In genomic region chr1:47764461-47765046, GRCh38 we compare ENCODE assay signal across 21 cellular contexts.
DNase-seq lines count a peak whose midpoint lies in the region; ATAC-seq and TF ChIP-seq lines count a peak whose summit lies in the region.
"Had no signal": no experiment of that assay in that cellular context is flagged by ENCODE, and none has a peak within 500 bp of the region (broad histone marks: within the 10 kb centered on the region; RNA-seq: fewer than 3 reads in every experiment).

No MANE protein-coding gene starts in this region.

- 78% methylated on average over 9 of the region's 9 CpGs for WGBS in right cardiac atrium
- WGBS in esophagus squamous epithelium, 2 donors: 76 to 85% methylated on average over 5 of the region's 9 CpGs

- H3K36me3 ChIP-seq in esophagus squamous epithelium (no peaks in the 10 kb centered on the region), vagina (no peaks in the 10 kb centered on the region)
- H3K36me3 ChIP-seq: SJCRH30 had no signal

- ATAC-seq in right cardiac atrium: no peak
- no peak for ATAC-seq in left cardiac atrium
- ATAC-seq in HG03354 (IDR thresholded peaks at IDR 0.05; ENCODE audit: poor library complexity, severe bottlenecking, unreplicated experiment): no peak
- ATAC-seq: A549, Panc1 had no signal

- TF ChIP-seq CTCF in nephron progenitor cell (IDR thresholded peaks at IDR 0.05): no peak
- no peak for TF ChIP-seq CTCF in esophagus squamous epithelium (IDR thresholded peaks at IDR 0.05)
- no peak for TF ChIP-seq CTCF in vagina (IDR thresholded peaks at IDR 0.05)

- peak overlapping the region; percentile 73 for H3K27ac ChIP-seq in right cardiac atrium (ENCODE audit: low read length)
- H3K27ac ChIP-seq in esophagus squamous epithelium: no peak overlapping the region
- no peak overlapping the region for H3K27ac ChIP-seq in vagina
- H3K27ac ChIP-seq: A549, SJCRH30 had no signal

- H3K4me1 ChIP-seq in right cardiac atrium (ENCODE audit: control insufficient read depth, insufficient read depth, low read length) (peaks cover 30% of the 10 kb centered on the region), esophagus squamous epithelium (peaks cover 4 to 26% (median 19%) of the 10 kb centered on the region in 3 donors), vagina (peaks cover 17% of the 10 kb centered on the region)
- H3K4me1 ChIP-seq: A549 had no signal

- DNase-seq in right cardiac atrium: no peak
- no peak for DNase-seq in left cardiac atrium
- DNase-seq in cerebellum (ENCODE audit: low spot score): peak; percentile 47
- DNase-seq in nephron progenitor cell: no peak
- no peak for DNase-seq in esophagus squamous epithelium (lab: John Stamatoyannopoulos, UW)
- no peak for DNase-seq in vagina (ENCODE audit: extremely low spot score in 2 of 2)
- DNase-seq in medulla oblongata (ENCODE audit: extremely low spot score): no peak
- DNase-seq: DMS53; GF-D8; KBM-7; NCI-H1092; NCI-H1436 treated with DMSO at 0.1 percent for 48 hours; NCI-H1930; NCI-H2227 treated with DMSO at 0.1 percent for 48 hours; NCI-H510A; NK-92 treated with Interleukin-12 subunit alpha and Interleukin-12 subunit beta, amount 100 ng/mL, for 24 hours; SJCRH30 had no signal

- TF ChIP-seq POLR2A in esophagus squamous epithelium (IDR thresholded peaks at IDR 0.05) (no peak), vagina (IDR thresholded peaks at IDR 0.05) (no peak)

- H3K4me1 Mint-ChIP-seq in nephron progenitor cell: peaks cover 57% of the 10 kb centered on the region
- H3K4me1 Mint-ChIP-seq: B cell had no signal

- H3K36me3 Mint-ChIP-seq in nephron progenitor cell (ENCODE audit: low read depth): peaks cover 13% of the 10 kb centered on the region

- no peak overlapping the region for H3K4me3 Mint-ChIP-seq in nephron progenitor cell
- H3K4me3 Mint-ChIP-seq: B cell had no signal

- H3K9me3 Mint-ChIP-seq in nephron progenitor cell: no peaks in the 10 kb centered on the region

- H3K9me3 ChIP-seq in right cardiac atrium (ENCODE audit: control insufficient read depth, low read length) (no peaks in the 10 kb centered on the region), esophagus squamous epithelium (no peaks in the 10 kb centered on the region), vagina (no peaks in the 10 kb centered on the region)
- H3K9me3 ChIP-seq: A549, SJCRH30 had no signal

- H3K27ac Mint-ChIP-seq in nephron progenitor cell: peak overlapping the region; percentile 59
- H3K27ac Mint-ChIP-seq: B cell had no signal

- H3K4me3 ChIP-seq in right cardiac atrium (ENCODE audit: low read length): no peak overlapping the region
- no peak overlapping the region for H3K4me3 ChIP-seq in esophagus squamous epithelium
- no peak overlapping the region for H3K4me3 ChIP-seq in vagina
- H3K4me3 ChIP-seq: A549, SJCRH30 had no signal

- peaks cover 15% of the 10 kb centered on the region for H3K27me3 Mint-ChIP-seq in nephron progenitor cell (ENCODE audit: low read depth, poor library complexity)

- H3K27me3 ChIP-seq in right cardiac atrium (ENCODE audit: control insufficient read depth, insufficient read depth) (no peaks in the 10 kb centered on the region), esophagus squamous epithelium (no peaks in the 10 kb centered on the region), vagina (no peaks in the 10 kb centered on the region)
- H3K27me3 ChIP-seq: SJCRH30 had no signal

- intact Hi-C loops in right cardiac atrium (cut with DNase I): no loop called here
- intact Hi-C loops in left cardiac atrium (cut with DNase I): no loop called here
- intact Hi-C loops in esophagus squamous epithelium (cut with DNase I): no loop called here
- intact Hi-C loops in vagina (cut with DNase I): no loop called here
